ENCODE assay signal across 10 cellular contexts in the genomic region with DNA sequence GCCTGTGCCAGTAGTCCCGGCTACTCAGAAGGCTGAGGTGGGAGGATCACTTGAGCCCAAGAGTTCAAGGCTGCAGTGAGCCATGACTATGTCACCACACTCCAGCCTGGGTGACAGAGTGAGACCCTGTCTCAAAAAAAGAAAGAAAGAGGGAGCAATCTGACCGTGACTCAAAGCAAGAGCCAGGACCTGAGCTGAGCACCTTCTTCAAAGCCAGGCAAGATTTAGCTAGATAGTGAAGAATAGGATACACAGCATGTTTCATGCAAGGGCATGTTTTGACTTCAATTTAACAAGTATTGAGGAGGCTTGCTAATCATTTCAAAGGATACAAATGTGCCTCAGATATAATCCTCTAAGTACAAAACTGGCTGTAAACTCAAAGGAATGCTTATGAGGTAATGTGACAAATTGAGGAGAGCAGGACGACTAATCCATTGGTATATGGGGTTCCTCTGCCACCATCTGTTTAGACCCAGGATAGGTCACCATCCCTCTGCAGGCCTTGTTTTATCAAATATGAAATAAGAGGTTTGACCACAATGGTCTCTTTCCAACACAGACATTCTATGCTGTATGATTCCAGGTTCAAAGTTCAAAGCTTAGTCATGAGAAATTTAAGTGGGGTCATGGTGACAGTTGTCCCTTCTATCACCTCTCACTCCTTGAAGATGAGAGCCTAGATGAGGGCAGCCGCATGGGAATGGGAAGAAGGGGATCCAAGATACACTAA.
DNase-seq lines count a peak whose midpoint lies in the region; TF ChIP-seq lines count a peak whose summit lies in the region.
"Had no signal": no experiment of that assay in that cellular context is flagged by ENCODE, and none has a peak within 500 bp of the region (broad histone marks: within the 10 kb centered on the region; RNA-seq: fewer than 3 reads in every experiment).

No MANE protein-coding gene starts in this region.

- H3K27ac Mint-ChIP-seq in activated T-cell treated with anti-CD3 and anti-CD28 coated beads, Interleukin-2, amount 50 U/mL, for 24 hours: peak overlapping the region; percentile 94
- peak overlapping the region; percentile 93 for H3K27ac Mint-ChIP-seq in stimulated activated naive CD8-positive, alpha-beta T cell treated with anti-CD3 and anti-CD28 coated beads, Interleukin-15, Interleukin-2, amounts not matched to agents 100 ng/mL and 50 ng/mL, for 24 hours
- H3K27ac Mint-ChIP-seq: HFFc6 had no signal

- H3K9me3 Mint-ChIP-seq in activated T-cell treated with anti-CD3 and anti-CD28 coated beads, Interleukin-2, amount 50 U/mL, for 24 hours: no peaks in the 10 kb centered on the region
- no peaks in the 10 kb centered on the region for H3K9me3 Mint-ChIP-seq in stimulated activated naive CD8-positive, alpha-beta T cell treated with anti-CD3 and anti-CD28 coated beads, Interleukin-15, Interleukin-2, amounts not matched to agents 100 ng/mL and 50 ng/mL, for 24 hours
- H3K9me3 Mint-ChIP-seq: HFFc6 had no signal

- H3K36me3 Mint-ChIP-seq in activated T-cell treated with anti-CD3 and anti-CD28 coated beads, Interleukin-2, amount 50 U/mL, for 24 hours (ENCODE audit: low read depth): peaks cover 79% of the 10 kb centered on the region
- H3K36me3 Mint-ChIP-seq in stimulated activated naive CD8-positive, alpha-beta T cell treated with anti-CD3 and anti-CD28 coated beads, Interleukin-15, Interleukin-2, amounts not matched to agents 100 ng/mL and 50 ng/mL, for 24 hours (ENCODE audit: low read depth): peaks cover 62% of the 10 kb centered on the region

- H3K4me3 ChIP-seq in epithelial cell of esophagus (ENCODE audit: low read length): no peak overlapping the region
- H3K4me3 ChIP-seq in coronary artery: no peak overlapping the region
- H3K4me3 ChIP-seq: thyroid gland had no signal

- TF ChIP-seq CTCF in epithelial cell of esophagus (IDR thresholded peaks at IDR 0.05; ENCODE audit: insufficient read depth, low read depth, low read length, missing control alignments) (no peak), coronary artery (IDR thresholded peaks at IDR 0.05) (no peak)

- H3K4me3 Mint-ChIP-seq in activated T-cell treated with anti-CD3 and anti-CD28 coated beads, Interleukin-2, amount 50 U/mL, for 24 hours: peak overlapping the region; percentile 70
- peak overlapping the region; percentile 81 for H3K4me3 Mint-ChIP-seq in stimulated activated naive CD8-positive, alpha-beta T cell treated with anti-CD3 and anti-CD28 coated beads, Interleukin-15, Interleukin-2, amounts not matched to agents 100 ng/mL and 50 ng/mL, for 24 hours
- H3K4me3 Mint-ChIP-seq: HFFc6 had no signal

- no peak for DNase-seq in activated T-cell treated with anti-CD3 and anti-CD28 coated beads, Interleukin-2, amount 50 U/mL, for 24 hours
- no peak for DNase-seq in activated T-cell treated with anti-CD3 and anti-CD28 coated beads, Interleukin-2, amount 50 U/mL, for 1 hour
- DNase-seq in MV-4-11 (lab: John Stamatoyannopoulos, UW): peak; percentile 24
- peak; percentile 41 for DNase-seq in epithelial cell of esophagus (ENCODE audit: low read depth)
- no peak for DNase-seq in NCI-H1417 treated with DMSO at 0.1 percent for 48 hours (lab: John Stamatoyannopoulos, UW)
- no peak for DNase-seq in NCI-H1105 (lab: John Stamatoyannopoulos, UW)
- DNase-seq in coronary artery (ENCODE audit: low spot score): no peak
- DNase-seq: HFFc6, thyroid gland had no signal

- H3K27me3 Mint-ChIP-seq in activated T-cell treated with anti-CD3 and anti-CD28 coated beads, Interleukin-2, amount 50 U/mL, for 24 hours: no peaks in the 10 kb centered on the region
- no peaks in the 10 kb centered on the region for H3K27me3 Mint-ChIP-seq in stimulated activated naive CD8-positive, alpha-beta T cell treated with anti-CD3 and anti-CD28 coated beads, Interleukin-15, Interleukin-2, amounts not matched to agents 100 ng/mL and 50 ng/mL, for 24 hours

- H3K4me1 Mint-ChIP-seq in activated T-cell treated with anti-CD3 and anti-CD28 coated beads, Interleukin-2, amount 50 U/mL, for 24 hours (ENCODE audit: low read depth): peaks cover 77% of the 10 kb centered on the region
- peaks cover 77% of the 10 kb centered on the region for H3K4me1 Mint-ChIP-seq in stimulated activated naive CD8-positive, alpha-beta T cell treated with anti-CD3 and anti-CD28 coated beads, Interleukin-15, Interleukin-2, amounts not matched to agents 100 ng/mL and 50 ng/mL, for 24 hours (ENCODE audit: low read depth)

- H3K27ac ChIP-seq in coronary artery: no peak overlapping the region
- H3K27ac ChIP-seq: thyroid gland had no signal

Comparison
In these comparisons a context has a peak if more than half of its experiments do, and no peak if none do; other contexts are left out.
1. DNase-seq: peak in MV-4-11 (single experiment) and epithelial cell of esophagus (single experiment); none in activated T-cell treated with anti-CD3 and anti-CD28 coated beads, Interleukin-2, amount 50 U/mL, for 24 hours (single experiment), activated T-cell treated with anti-CD3 and anti-CD28 coated beads, Interleukin-2, amount 50 U/mL, for 1 hour (single experiment), NCI-H1417 treated with DMSO at 0.1 percent for 48 hours (single experiment), NCI-H1105 (single experiment) and coronary artery (single experiment).